In the genomic region with DNA sequence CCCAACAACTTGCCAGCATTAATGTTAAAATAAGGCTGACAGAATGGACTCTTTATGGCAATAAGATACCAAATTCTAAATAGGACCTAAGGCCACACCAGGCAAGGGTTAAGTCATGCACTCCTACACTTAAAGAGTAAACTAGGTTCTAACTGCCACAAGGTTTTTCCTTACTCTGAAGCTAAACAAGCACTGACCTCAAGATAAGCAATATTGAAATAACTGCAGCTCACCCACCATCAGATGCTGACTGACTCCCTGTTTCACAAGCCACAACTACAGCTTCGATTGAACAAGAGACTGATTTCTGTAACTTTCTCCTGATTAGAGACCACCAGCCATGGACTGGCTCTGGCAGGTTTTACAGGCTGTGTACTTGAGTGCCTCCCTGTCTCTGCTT, we compare ENCODE assay signal across 1 cellular context.
TF ChIP-seq lines count a peak whose summit lies in the region.

No MANE protein-coding gene starts in this region.

TF ChIP-seq in IMR-90, 13 proteins besides CTCF, POLR2A, EP300 and RAD21:
- no peak for TF ChIP-seq RFX5 (IDR thresholded peaks at IDR 0.05; ENCODE audit: low read depth, low read length)
- no peak for TF ChIP-seq MAZ (IDR thresholded peaks at IDR 0.05; ENCODE audit: borderline replicate concordance, low read depth, low read length)
- TF ChIP-seq MAFK (IDR thresholded peaks at IDR 0.05; ENCODE audit: low read depth, low read length) = no peak
- no peak for TF ChIP-seq CHD1 (IDR thresholded peaks at IDR 0.05; ENCODE audit: low read depth, low read length)
- TF ChIP-seq MXI1 (IDR thresholded peaks at IDR 0.05; ENCODE audit: borderline replicate concordance, low read depth, low read length) = no peak
- TF ChIP-seq RCOR1 (IDR thresholded peaks at IDR 0.05; ENCODE audit: insufficient replicate concordance, low read length) = no peak
- TF ChIP-seq CEBPB (IDR thresholded peaks at IDR 0.05; ENCODE audit: low read depth, low read length) = no peak
- TF ChIP-seq, protein P1, sequence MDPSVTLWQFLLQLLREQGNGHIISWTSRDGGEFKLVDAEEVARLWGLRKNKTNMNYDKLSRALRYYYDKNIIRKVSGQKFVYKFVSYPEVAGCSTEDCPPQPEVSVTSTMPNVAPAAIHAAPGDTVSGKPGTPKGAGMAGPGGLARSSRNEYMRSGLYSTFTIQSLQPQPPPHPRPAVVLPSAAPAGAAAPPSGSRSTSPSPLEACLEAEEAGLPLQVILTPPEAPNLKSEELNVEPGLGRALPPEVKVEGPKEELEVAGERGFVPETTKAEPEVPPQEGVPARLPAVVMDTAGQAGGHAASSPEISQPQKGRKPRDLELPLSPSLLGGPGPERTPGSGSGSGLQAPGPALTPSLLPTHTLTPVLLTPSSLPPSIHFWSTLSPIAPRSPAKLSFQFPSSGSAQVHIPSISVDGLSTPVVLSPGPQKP (IDR thresholded peaks at IDR 0.05; ENCODE audit: borderline replicate concordance, low read depth, low read length) = no peak
- TF ChIP-seq, protein P2, sequence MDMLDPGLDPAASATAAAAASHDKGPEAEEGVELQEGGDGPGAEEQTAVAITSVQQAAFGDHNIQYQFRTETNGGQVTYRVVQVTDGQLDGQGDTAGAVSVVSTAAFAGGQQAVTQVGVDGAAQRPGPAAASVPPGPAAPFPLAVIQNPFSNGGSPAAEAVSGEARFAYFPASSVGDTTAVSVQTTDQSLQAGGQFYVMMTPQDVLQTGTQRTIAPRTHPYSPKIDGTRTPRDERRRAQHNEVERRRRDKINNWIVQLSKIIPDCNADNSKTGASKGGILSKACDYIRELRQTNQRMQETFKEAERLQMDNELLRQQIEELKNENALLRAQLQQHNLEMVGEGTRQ (IDR thresholded peaks at IDR 0.05; ENCODE audit: low read depth, low read length) = no peak
- TF ChIP-seq BHLHE40 (IDR thresholded peaks at IDR 0.05; ENCODE audit: low read depth, low read length) = no peak
- no peak for TF ChIP-seq FOS (IDR thresholded peaks at IDR 0.05; ENCODE audit: low read depth, low read length)
- TF ChIP-seq NFE2L2 (IDR thresholded peaks at IDR 0.05; ENCODE audit: low read depth, low read length) = no peak
- TF ChIP-seq SMC3 (IDR thresholded peaks at IDR 0.05; ENCODE audit: low read depth, low read length) = no peak
